In genomic region chr16:85523602-85524364, GRCh38 we compare ENCODE assay signal across 11 cellular contexts.
DNase-seq lines count a peak whose midpoint lies in the region; ATAC-seq and TF ChIP-seq lines count a peak whose summit lies in the region.
"Had no signal": no experiment of that assay in that cellular context is flagged by ENCODE, and none has a peak within 500 bp of the region (broad histone marks: within the 10 kb centered on the region; RNA-seq: fewer than 3 reads in every experiment).

No MANE protein-coding gene starts in this region.

- ATAC-seq in GM21786 (IDR thresholded peaks at IDR 0.05; ENCODE audit: unreplicated experiment), result no peak
- ATAC-seq in GM19035 (IDR thresholded peaks at IDR 0.05; ENCODE audit: unreplicated experiment), result no peak

- peaks cover 2% of the 10 kb centered on the region for H3K9me3 Mint-ChIP-seq in activated naive CD8-positive, alpha-beta T cell treated with anti-CD3 and anti-CD28 coated beads for 36 hours

- peak overlapping the region; percentile 69 for H3K27ac ChIP-seq in 22Rv1
- peak overlapping the region; percentile 82 for H3K27ac ChIP-seq in VCaP

- H3K4me1 Mint-ChIP-seq in activated naive CD8-positive, alpha-beta T cell treated with anti-CD3 and anti-CD28 coated beads for 36 hours, result no peaks in the 10 kb centered on the region

- H3K27ac Mint-ChIP-seq in activated naive CD8-positive, alpha-beta T cell treated with anti-CD3 and anti-CD28 coated beads for 36 hours, result no peak overlapping the region

- no peaks in the 10 kb centered on the region for H3K27me3 Mint-ChIP-seq in activated naive CD8-positive, alpha-beta T cell treated with anti-CD3 and anti-CD28 coated beads for 36 hours

- DNase-seq in HT1080 (ENCODE audit: low read depth) (peak; percentile 54), iris pigment epithelial cell (ENCODE audit: low read depth) (peak; percentile 37), SIG-M5 treated with dmso at 0.1 percent for 504 hours (lab: John Stamatoyannopoulos, UW; ENCODE audit: unreplicated experiment) (no peak)
- no peak for DNase-seq in activated naive CD8-positive, alpha-beta T cell treated with anti-CD3 and anti-CD28 coated beads for 36 hours
- DNase-seq: activated T-cell treated with anti-CD3 and anti-CD28 coated beads, Interleukin-2, amount 50 U/mL, for 48 hours; NCI-H774; stimulated activated CD4-positive, alpha-beta T cell treated with anti-CD3 and anti-CD28 coated beads, Interleukin-2, amount 100 ng/mL, for 48 hours had no signal

- H3K4me3 Mint-ChIP-seq in activated naive CD8-positive, alpha-beta T cell treated with anti-CD3 and anti-CD28 coated beads for 36 hours, result no peak overlapping the region

- H3K36me3 Mint-ChIP-seq in activated naive CD8-positive, alpha-beta T cell treated with anti-CD3 and anti-CD28 coated beads for 36 hours, result no peaks in the 10 kb centered on the region

- TF ChIP-seq CTCF in 22Rv1 (IDR thresholded peaks at IDR 0.05) (no peak), VCaP (conservative IDR thresholded peaks at IDR 0.05) (no peak)

Comparison
In these comparisons a context has a peak if more than half of its experiments do, and no peak if none do; other contexts are left out.
1. DNase-seq: peak in HT1080 (single experiment) and iris pigment epithelial cell (single experiment); none in activated naive CD8-positive, alpha-beta T cell treated with anti-CD3 and anti-CD28 coated beads for 36 hours (single experiment) and SIG-M5 treated with dmso at 0.1 percent for 504 hours (single experiment).